Comparison of ENCODE assay signal across 8 cellular contexts in genomic region chr1:232599178-232600041, GRCh38. TPM values are rescaled to one million over a fixed set of nuclear protein-coding genes. Genes with fewer than 3 reads are reported as not detected.
DNase-seq lines count a peak whose midpoint lies in the region; ATAC-seq lines count a peak whose summit lies in the region.

No MANE protein-coding gene starts in this region.

- CTCF ChIA-PET in activated CD4-positive, alpha-beta T cell treated with anti-CD3 and anti-CD28 coated beads, Interleukin-2, amount 10 ng/mL, durations not matched to agents 7 days and 5 days (lab: Charles Lee) = interaction anchor here (1.1 to 1.8 kb wide), 4 partner anchors 8 to 16 kb away, joined by 3 to 6 read pairs (median 4); no protein-coding TSS in a partner anchor

- no peaks in the 10 kb centered on the region for H3K27me3 Mint-ChIP-seq in activated CD4-positive, alpha-beta T cell treated with anti-CD3 and anti-CD28 coated beads, Interleukin-2, amount 10 ng/mL, durations not matched to agents 7 days and 5 days

- DNase-seq in activated CD4-positive, alpha-beta T cell treated with anti-CD3 and anti-CD28 coated beads, Interleukin-2, amount 10 ng/mL, durations not matched to agents 7 days and 5 days = no peak
- no peak for DNase-seq in activated CD4-positive, alpha-beta T cell treated with anti-CD3 and anti-CD28 coated beads for 48 hours
- DNase-seq in RPMI8226 = peak; percentile 80
- DNase-seq in sciatic nerve (ENCODE audit: low spot score) = no peak
- DNase-seq in NCI-H524 (lab: John Stamatoyannopoulos, UW) = no peak
- no peak for DNase-seq in SKM-1 (lab: John Stamatoyannopoulos, UW; ENCODE audit: unreplicated experiment)
- no peak for DNase-seq in mesenteric fat pad (ENCODE audit: low spot score)

- POLR2A ChIA-PET in activated CD4-positive, alpha-beta T cell treated with anti-CD3 and anti-CD28 coated beads, Interleukin-2, amount 10 ng/mL, durations not matched to agents 7 days and 5 days (lab: Charles Lee) = no interaction called here

- intact Hi-C loops in sciatic nerve (cut with DNase I) = no loop called here

- H3K36me3 Mint-ChIP-seq in activated CD4-positive, alpha-beta T cell treated with anti-CD3 and anti-CD28 coated beads, Interleukin-2, amount 10 ng/mL, durations not matched to agents 7 days and 5 days (ENCODE audit: low read depth) = peaks cover 15% of the 10 kb centered on the region

- peak; percentile 50 for ATAC-seq in HG03139 (IDR thresholded peaks at IDR 0.05; ENCODE audit: unreplicated experiment)
- ATAC-seq in sciatic nerve = peak; percentile 31

- peaks cover 15% of the 10 kb centered on the region for H3K9me3 Mint-ChIP-seq in activated CD4-positive, alpha-beta T cell treated with anti-CD3 and anti-CD28 coated beads, Interleukin-2, amount 10 ng/mL, durations not matched to agents 7 days and 5 days

- H3K27ac Mint-ChIP-seq in activated CD4-positive, alpha-beta T cell treated with anti-CD3 and anti-CD28 coated beads, Interleukin-2, amount 10 ng/mL, durations not matched to agents 7 days and 5 days = peak overlapping the region; percentile 56

- H3K4me3 Mint-ChIP-seq in activated CD4-positive, alpha-beta T cell treated with anti-CD3 and anti-CD28 coated beads, Interleukin-2, amount 10 ng/mL, durations not matched to agents 7 days and 5 days = no peak overlapping the region

- H3K4me1 Mint-ChIP-seq in activated CD4-positive, alpha-beta T cell treated with anti-CD3 and anti-CD28 coated beads, Interleukin-2, amount 10 ng/mL, durations not matched to agents 7 days and 5 days = peaks cover 49% of the 10 kb centered on the region

RNA-seq across cellular contexts. Expression of gene SIPA1L2, which starts 30.5 kb away (rescaled TPM):
- under 1 TPM; 0.62 to 0.77 TPM for total RNA-seq in activated CD4-positive, alpha-beta T cell treated with anti-CD3 and anti-CD28 coated beads, Interleukin-2, amount 10 ng/mL, durations not matched to agents 7 days and 5 days
- total RNA-seq in sciatic nerve = 61.5 TPM
- 28.3 TPM for total RNA-seq in mesenteric fat pad

Comparison
In these comparisons a context has a peak if more than half of its experiments do, and no peak if none do; other contexts are left out.
1. RNA of gene SIPA1L2, which starts 30.5 kb away (total RNA-seq): 61.5 TPM in sciatic nerve (single experiment) and 28.3 TPM in mesenteric fat pad (single experiment); 0.62 to 0.77 TPM in activated CD4-positive, alpha-beta T cell treated with anti-CD3 and anti-CD28 coated beads, Interleukin-2, amount 10 ng/mL, durations not matched to agents 7 days and 5 days; every median in the first group is over 10 times any median in the second.